ENCODE assay signal across 21 cellular contexts in genomic region chr3:8737301-8737700, GRCh38. TPM values are rescaled to one million over a fixed set of nuclear protein-coding genes. Genes with fewer than 3 reads are reported as not detected.
DNase-seq lines count a peak whose midpoint lies in the region; ATAC-seq, FAIRE-seq and TF ChIP-seq lines count a peak whose summit lies in the region.
"Had no signal": no experiment of that assay in that cellular context is flagged by ENCODE, and none has a peak within 500 bp of the region (broad histone marks: within the 10 kb centered on the region; RNA-seq: fewer than 3 reads in every experiment).

No MANE protein-coding gene starts in this region.

- peaks cover 25% of the 10 kb centered on the region for H3K4me1 Mint-ChIP-seq in type B pancreatic cell (ENCODE audit: unreplicated experiment)

- TF ChIP-seq CTCF in RWPE1 (conservative IDR thresholded peaks at IDR 0.05; ENCODE audit: low read depth), result no peak
- no peak for TF ChIP-seq CTCF in psoas muscle (IDR thresholded peaks at IDR 0.05)
- no peak for TF ChIP-seq CTCF in type B pancreatic cell (conservative IDR thresholded peaks at IDR 0.05)
- no peak for TF ChIP-seq CTCF in foreskin fibroblast (IDR thresholded peaks at IDR 0.05; ENCODE audit: low read depth, low read length)

- H3K4me1 ChIP-seq in mesendoderm (ENCODE audit: control insufficient read depth, low read depth, low read length), result peaks cover 7% of the 10 kb centered on the region
- H3K4me1 ChIP-seq in psoas muscle, result peaks cover 61% of the 10 kb centered on the region
- H3K4me1 ChIP-seq: BLaER1 had no signal

- POLR2A ChIA-PET in RWPE1 (lab: Yijun Ruan, JAX; ENCODE audit: low non-redundant PET), result no interaction called here

- no peaks in the 10 kb centered on the region for H3K9me3 ChIP-seq in psoas muscle
- H3K9me3 ChIP-seq: BLaER1 had no signal

- H2BK15ac ChIP-seq in mesendoderm (replicated peaks; ENCODE audit: low read depth), result no peak overlapping the region

- H3K23ac ChIP-seq in mesendoderm (ENCODE audit: low read length), result peak overlapping the region; percentile 4

- no peak overlapping the region for H2AK5ac ChIP-seq in mesendoderm (ENCODE audit: low read length)

- H3K4me3 Mint-ChIP-seq in type B pancreatic cell, result no peak overlapping the region
- H3K4me3 Mint-ChIP-seq: CD8-positive, alpha-beta T cell had no signal

- no peaks in the 10 kb centered on the region for H3K27me3 Mint-ChIP-seq in type B pancreatic cell

- no peak overlapping the region for H4K5ac ChIP-seq in mesendoderm (ENCODE audit: low read length)

- TF ChIP-seq POLR2A in GM12891 (IDR thresholded peaks at IDR 0.05; ENCODE audit: low read depth, low read length), result no peak

- no peak overlapping the region for H2BK5ac ChIP-seq in mesendoderm (ENCODE audit: low read length)

- H3K18ac ChIP-seq in mesendoderm (ENCODE audit: low read length), result no peak overlapping the region

- no peaks in the 10 kb centered on the region for H3K9me3 Mint-ChIP-seq in type B pancreatic cell
- H3K9me3 Mint-ChIP-seq: CD8-positive, alpha-beta T cell had no signal

- no CpG with 5 or more reads among the region's 4 CpGs for whole genome bisulfite sequencing in mesendoderm (ENCODE audit: extremely low coverage, insufficient coverage, low lambda C conversion rate)
- 86 to 89% (median 87%) methylated on average over 4 of the region's 4 CpGs for WGBS in psoas muscle, 3 donors

- H3K79me1 ChIP-seq in mesendoderm (ENCODE audit: low read length), result no peaks in the 10 kb centered on the region

- H3K56ac ChIP-seq in mesendoderm (ENCODE audit: low read length), result no peak overlapping the region

- DNase-seq in RWPE1 (ENCODE audit: low spot score) (no peak), mesendoderm (no peak), psoas muscle (no peak), type B pancreatic cell (ENCODE audit: extremely low spot score, unreplicated experiment) (peak; percentile 49), GM12891 (ENCODE audit: insufficient read length, low spot score) (no peak), foreskin fibroblast (no peak)
- DNase-seq: 8988T; Calu3; CD8-positive, alpha-beta T cell; DMS79 treated with DMSO at 0.1 percent for 48 hours; GF-D8; GM23248; HCEC 1CT; IMR-90 had no signal

- H3K4me2 ChIP-seq in mesendoderm (ENCODE audit: low read length), result no peak overlapping the region
- H3K4me2 ChIP-seq: BLaER1 had no signal

- no peak overlapping the region for H2BK120ac ChIP-seq in mesendoderm (ENCODE audit: low read depth, low read length)

- no peaks in the 10 kb centered on the region for H3K27me3 ChIP-seq in mesendoderm (ENCODE audit: insufficient read depth, low read length, poor library complexity)
- no peaks in the 10 kb centered on the region for H3K27me3 ChIP-seq in psoas muscle (ENCODE audit: insufficient read depth in 3 of 3, low read length in 2 of 3)
- H3K27me3 ChIP-seq: BLaER1 had no signal

- H3K27ac ChIP-seq in RWPE1, result peak overlapping the region; percentile 15; the same call in 1 of the 2 replicates
- H3K27ac ChIP-seq in mesendoderm (ENCODE audit: low read depth, low read length), result no peak overlapping the region
- peak overlapping the region; percentile 98 for H3K27ac ChIP-seq in psoas muscle
- H3K27ac ChIP-seq: BLaER1, GM23248 had no signal

- no peaks in the 10 kb centered on the region for H3K79me2 ChIP-seq in mesendoderm (ENCODE audit: control insufficient read depth, insufficient read depth, low read length)

- H3K36me3 Mint-ChIP-seq in type B pancreatic cell, result no peaks in the 10 kb centered on the region
- H3K36me3 Mint-ChIP-seq: CD8-positive, alpha-beta T cell had no signal

- H3K36me3 ChIP-seq in mesendoderm (ENCODE audit: control insufficient read depth, insufficient read depth, low read length) (no peaks in the 10 kb centered on the region), psoas muscle (ENCODE audit: insufficient read depth in 1 of 2, low read depth in 1 of 2) (no peaks in the 10 kb centered on the region)
- H3K36me3 ChIP-seq: BLaER1 had no signal

- no peak overlapping the region for H4K8ac ChIP-seq in mesendoderm (ENCODE audit: low read depth, low read length)

- no peak overlapping the region for H3K4ac ChIP-seq in mesendoderm (ENCODE audit: low read depth, low read length)

- intact Hi-C loops in psoas muscle (cut with DNase I), result no loop called here

- no peak for FAIRE-seq in GM12891 (lab: Jason Lieb, UNC)
- FAIRE-seq: GM12878, GM19239, H54 had no signal

- H3K27ac Mint-ChIP-seq in type B pancreatic cell, result no peak overlapping the region
- H3K27ac Mint-ChIP-seq: CD8-positive, alpha-beta T cell had no signal

- ATAC-seq in psoas muscle, result no peak
- no peak for ATAC-seq in GM21717 (IDR thresholded peaks at IDR 0.05; ENCODE audit: unreplicated experiment)
- ATAC-seq: CD8-positive, alpha-beta T cell; GM12878 had no signal

- H3K4me3 ChIP-seq in mesendoderm (ENCODE audit: low read length) (no peak overlapping the region), psoas muscle (no peak overlapping the region), foreskin fibroblast (ENCODE audit: low read depth in 1 of 2, low read length in 2 of 2) (no peak overlapping the region)
- H3K4me3 ChIP-seq: BLaER1, GM12878, GM23248 had no signal

- H3K9ac ChIP-seq in mesendoderm (ENCODE audit: low read length), result no peak overlapping the region
- H3K9ac ChIP-seq: BLaER1, GM23248 had no signal

- CTCF ChIA-PET in RWPE1 (lab: Yijun Ruan, JAX), result no interaction called here

TF ChIP-seq in GM12891, 5 proteins besides CTCF, POLR2A, EP300 and RAD21:
- no peak for TF ChIP-seq PAX5 (IDR thresholded peaks at IDR 0.05; ENCODE audit: insufficient read depth, low read length, severe bottlenecking)
- TF ChIP-seq TAF1 (IDR thresholded peaks at IDR 0.05; ENCODE audit: low read depth, low read length), result no peak
- no peak for TF ChIP-seq SPI1 (IDR thresholded peaks at IDR 0.05; ENCODE audit: low read depth, low read length)
TF ChIP-seq in GM12891: peak in this region for 0.

RNA-seq across cellular contexts. Expression of gene CAV3, which starts 3.7 kb away (rescaled TPM):
- not detected for polyA plus RNA-seq in mesendoderm (2013, experiment 1 of 2)
- polyA plus RNA-seq in mesendoderm (2013, experiment 2 of 2), result not detected
- total RNA-seq in psoas muscle (10 to 100 TPM; 36.4 to 71.1 (median 52.5) TPM), type B pancreatic cell (ENCODE audit: low replicate concordance) (not detected in 2 replicates)
- 10 to 100 TPM; 20.5 to 67.2 (median 49.3) TPM for polyA plus RNA-seq in psoas muscle
- polyA plus RNA-seq in GM12891 (2012; ENCODE audit: low read depth, missing spikeins), result not detected
- total RNA-seq: A673; Calu3; CD8-positive, alpha-beta T cell; GM12878; GM23248 had no signal
- polyA plus RNA-seq: AG04450, GM12878 had no signal

RNA-seq across cellular contexts. Expression of gene OXTR, which starts 32.1 kb away (rescaled TPM):
- polyA plus RNA-seq in mesendoderm (2013, experiment 1 of 2), result 1.2 TPM
- polyA plus RNA-seq in mesendoderm (2013, experiment 2 of 2), result 1.3 TPM
- under 1 TPM in 2 of 4 donors, not detected in 2; 0.11 to 0.16 TPM for total RNA-seq in psoas muscle
- under 1 TPM; 0.09 to 0.38 (median 0.12) TPM for polyA plus RNA-seq in psoas muscle
- total RNA-seq in type B pancreatic cell (ENCODE audit: low replicate concordance), result 3.3 and 4.1 TPM in 2 replicates
- polyA plus RNA-seq in GM12891 (2012; ENCODE audit: low read depth, missing spikeins), result 4.2 TPM

Comparison
In these comparisons a context has a peak if more than half of its experiments do, and no peak if none do; other contexts are left out.
1. RNA of gene CAV3, which starts 3.7 kb away (total RNA-seq): 36.4 to 71.1 TPM in psoas muscle; not detected in type B pancreatic cell; every median in the first group is over 10 times any median in the second.